ENCODE assay signal across 8 cellular contexts in the genomic region with DNA sequence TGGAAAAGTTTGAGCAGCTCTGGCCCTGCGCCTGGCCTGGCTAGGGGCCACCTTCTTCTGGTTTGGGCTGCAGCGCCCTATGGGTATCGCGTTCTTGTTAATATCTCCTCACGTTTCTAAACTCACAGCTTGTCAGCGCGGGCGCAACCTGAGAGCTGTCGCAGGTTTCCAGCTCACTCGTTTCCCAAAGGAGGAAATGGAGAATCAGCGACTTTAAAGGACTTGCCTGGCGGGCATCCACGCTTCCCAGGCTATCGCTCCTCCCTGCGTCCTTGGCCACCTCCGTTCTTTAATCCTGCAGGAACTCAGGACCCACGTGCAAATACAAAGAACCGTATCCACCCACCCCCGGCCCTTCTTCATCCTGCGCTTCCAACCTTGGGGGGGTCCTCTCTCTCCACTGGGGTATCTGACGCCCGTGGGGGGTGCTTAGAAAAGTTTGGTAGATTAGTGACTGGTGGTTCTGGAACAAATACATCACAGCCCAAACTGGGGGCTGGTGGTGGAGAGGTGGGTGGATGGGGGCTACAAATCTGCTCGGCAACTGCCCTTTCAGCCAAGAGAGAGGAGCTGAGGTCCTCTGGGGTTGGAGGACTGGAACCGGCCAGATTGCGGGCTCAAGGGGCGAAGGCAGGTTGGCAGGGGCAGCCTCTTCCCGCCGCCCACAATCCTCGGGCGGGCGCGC. TPM values are rescaled to one million over a fixed set of nuclear protein-coding genes. Genes with fewer than 3 reads are reported as not detected.
A peak's percentile ranks its signal among the peaks of the same experiment; 100 is the strongest.
DNase-seq lines count a peak whose midpoint lies in the region; ATAC-seq, FAIRE-seq and TF ChIP-seq lines count a peak whose summit lies in the region.

No MANE protein-coding gene starts in this region.

- no peaks in the 10 kb centered on the region for H3K9me3 ChIP-seq in HEK293 (ENCODE audit: control insufficient read depth, insufficient read depth, low read depth, low read length)
- H3K9me3 ChIP-seq in Peyer's patch = no peaks in the 10 kb centered on the region
- no peaks in the 10 kb centered on the region for H3K9me3 ChIP-seq in mammary epithelial cell (replicated peaks; ENCODE audit: insufficient read depth, low read length)
- H3K9me3 ChIP-seq in small intestine (ENCODE audit: control insufficient read depth, low read depth) = no peaks in the 10 kb centered on the region

- dilution Hi-C loops in mammary epithelial cell (cut with HindIII; ENCODE audit: low sequenced_read_pairs) = no loop called here

- intact Hi-C loops in mammary epithelial cell (cut with micrococcal nuclease) = loop anchor here (10.0 kb wide), 1 partner anchor 262 kb away; the partner anchor contains the start of gene GNAQ

- TF ChIP-seq CTCF in AG10803 (conservative IDR thresholded peaks at IDR 0.05; ENCODE audit: low read length) = no peak
- no peak for TF ChIP-seq CTCF in HEK293 (tag by site-specific recombination; IDR thresholded peaks at IDR 0.05)
- no peak for TF ChIP-seq CTCF in Peyer's patch (IDR thresholded peaks at IDR 0.05)
- TF ChIP-seq CTCF in mammary epithelial cell (conservative IDR thresholded peaks at IDR 0.05 in 1 of 2, IDR thresholded peaks at IDR 0.05 in 1 of 2; ENCODE audit: extremely low read depth in 1 of 2, insufficient read depth in 1 of 2, low read depth in 1 of 2, low read length in 2 of 2) = no peak

- in situ Hi-C loops in mammary epithelial cell (cut with MboI; ENCODE audit: low sequenced_read_pairs in 2 of 2) = loop anchor here in 1 of 2 donors (5.0 kb wide), 1 partner anchor 59 kb away; the partner anchor contains the start of gene CEP78

- H4K20me1 ChIP-seq in mammary epithelial cell (ENCODE audit: insufficient read depth, low read length) = no peaks in the 10 kb centered on the region

- DNase-seq in AG10803 (ENCODE audit: low read depth) (peak; percentile 57), Peyer's patch (peak in 2 of 3 donors; percentile 46 to 50), mammary epithelial cell (peak; percentile 15), inferior parietal cortex (ENCODE audit: extremely low spot score) (peak; percentile 43), small intestine (peak; percentile 29)

- peak overlapping the region; percentile 88 for H3K4me2 ChIP-seq in mammary epithelial cell (ENCODE audit: insufficient read depth, low read depth, low read length)

- H3K27me3 ChIP-seq in Peyer's patch = no peaks in the 10 kb centered on the region
- no peaks in the 10 kb centered on the region for H3K27me3 ChIP-seq in mammary epithelial cell (ENCODE audit: insufficient read depth, low read length)
- H3K27me3 ChIP-seq in small intestine (ENCODE audit: control insufficient read depth in 2 of 2, insufficient read depth in 2 of 2, low read length in 2 of 2) = peaks cover 0 to 3% of the 10 kb centered on the region in 2 donors

- WGBS in mammary epithelial cell (ENCODE audit: low coverage, missing lambda C conversion rate) = 3% methylated on average over 22 of the region's 32 CpGs
- 4 to 5% (median 4%) methylated on average over 32 of the region's 32 CpGs for WGBS in small intestine, 3 donors

- CTCF ChIA-PET in HEK293 (lab: Yijun Ruan, JAX) (interaction anchor here (0.6 to 2.2 kb wide), 7 partner anchors 8 to 62 kb away, joined by 3 to 6 read pairs (median 3); no protein-coding TSS in a partner anchor), mammary epithelial cell (lab: Charles Lee; ENCODE audit: low non-redundant PET) (interaction anchor here (0.7 to 1.3 kb wide), 3 partner anchors 38 to 727 kb away, joined by 4 read pairs; no protein-coding TSS in a partner anchor)

- H3K9ac ChIP-seq in mammary epithelial cell (ENCODE audit: insufficient read depth, low read length) = peak overlapping the region; percentile 72

- H3K36me3 ChIP-seq in HEK293 (ENCODE audit: control insufficient read depth in 2 of 2, insufficient read depth in 1 of 2, low read length in 2 of 2) = peaks cover 5 to 13% of the 10 kb centered on the region in 2 experiments
- H3K36me3 ChIP-seq in Peyer's patch = no peaks in the 10 kb centered on the region
- H3K36me3 ChIP-seq in mammary epithelial cell (ENCODE audit: insufficient read depth, low read length) = peaks cover under 1% of the 10 kb centered on the region
- no peaks in the 10 kb centered on the region for H3K36me3 ChIP-seq in small intestine (ENCODE audit: control insufficient read depth in 2 of 2, insufficient read depth in 2 of 2, low read length in 2 of 2)

- no peak for FAIRE-seq in small intestine (lab: Jason Lieb, UNC)

- H3K4me3 ChIP-seq in AG10803 (ENCODE audit: low read length) (peak overlapping the region; percentile 71), HEK293 (ENCODE audit: low read depth, low read length) (peak overlapping the region; percentile 64), Peyer's patch (peak overlapping the region; percentile 48 to 60 (median 53)), mammary epithelial cell (replicated peaks in 1 of 3; ENCODE audit: insufficient read depth in 1 of 3, low read depth in 2 of 3, low read length in 3 of 3) (peak overlapping the region; percentile 46 to 96 (median 75)), small intestine (ENCODE audit: low read depth in 1 of 2, low read length in 2 of 2) (peak overlapping the region; percentile 37 to 59)

- TF ChIP-seq POLR2A in Peyer's patch (IDR thresholded peaks at IDR 0.05) = no peak

- H3K27ac ChIP-seq in HEK293 (ENCODE audit: extremely low read depth, low read depth, low read length) = peak overlapping the region; percentile 80
- H3K27ac ChIP-seq in Peyer's patch = peak overlapping the region in 2 of 4 donors; percentile 23 to 40
- H3K27ac ChIP-seq in mammary epithelial cell (ENCODE audit: insufficient read depth, low read depth, low read length) = peak overlapping the region; percentile 84
- peak overlapping the region in 1 of 2 donors; percentile 77 for H3K27ac ChIP-seq in small intestine (ENCODE audit: low read depth in 1 of 2, low read length in 1 of 2)

- TSS peak; percentile 76 for BruUV-seq in mammary epithelial cell (replicated peaks; lab: Mats Ljungman, UMichigan)

- peaks cover 27% of the 10 kb centered on the region for H3K79me2 ChIP-seq in mammary epithelial cell (ENCODE audit: insufficient read depth, low read length)

- no peak for ATAC-seq in HG03139 (IDR thresholded peaks at IDR 0.05; ENCODE audit: unreplicated experiment)
- no peak for ATAC-seq in HG02870 (IDR thresholded peaks at IDR 0.05; ENCODE audit: unreplicated experiment)

- H3K4me1 ChIP-seq in HEK293 (ENCODE audit: control insufficient read depth, insufficient read depth, low read length) = 0 out of 2 replicates have a peak, but pooled peaks cover 6% of the 10 kb centered on the region
- peaks cover 0 to 22% (median 7%) of the 10 kb centered on the region in 4 donors for H3K4me1 ChIP-seq in Peyer's patch
- peaks cover 17% of the 10 kb centered on the region for H3K4me1 ChIP-seq in mammary epithelial cell (ENCODE audit: insufficient read depth, low read length)
- H3K4me1 ChIP-seq in small intestine (ENCODE audit: control insufficient read depth in 2 of 2, insufficient read depth in 1 of 2, low read depth in 1 of 2, low read length in 1 of 2) = peaks cover 0 to 3% of the 10 kb centered on the region in 2 donors

- H2AFZ ChIP-seq in mammary epithelial cell (ENCODE audit: low read depth, low read length) = peak overlapping the region; percentile 96

- POLR2A ChIA-PET in HEK293 (lab: Yijun Ruan, JAX) = interaction anchor here (0.6 to 3.3 kb wide), 30 partner anchors 8 to 143 kb away, joined by 3 to 70 read pairs (median 4); partner anchors contain the start of gene CEP78

TF ChIP-seq in HEK293, 187 proteins besides CTCF, POLR2A, EP300 and RAD21 (continues in another document):
- TF ChIP-seq PBX3 (CRISPR knock-in tag; IDR thresholded peaks at IDR 0.05) = no peak
- no peak for TF ChIP-seq ZNF654 (tag by site-specific recombination; IDR thresholded peaks at IDR 0.05; ENCODE audit: low read depth)
- TF ChIP-seq EGR2 (tag by site-specific recombination; IDR thresholded peaks at IDR 0.05; ENCODE audit: low read depth) = peak; percentile 73
- TF ChIP-seq ATF2 (tag by site-specific recombination; IDR thresholded peaks at IDR 0.05; ENCODE audit: low read depth) = no peak
- no peak for TF ChIP-seq ZNF701 (tag by site-specific recombination; IDR thresholded peaks at IDR 0.05)
- peak; percentile 67; the same call in 1 of the 2 replicates for TF ChIP-seq ZNF76 (tag by site-specific recombination; IDR thresholded peaks at IDR 0.05; ENCODE audit: borderline replicate concordance, low read depth)
- TF ChIP-seq ZNF660 (tag by site-specific recombination; IDR thresholded peaks at IDR 0.05) = no peak
- TF ChIP-seq ZNF585B (tag by site-specific recombination; IDR thresholded peaks at IDR 0.05) = no peak
- no peak for TF ChIP-seq ZNF792 (tag by site-specific recombination; IDR thresholded peaks at IDR 0.05)
- TF ChIP-seq ZNF174 (tag by site-specific recombination; IDR thresholded peaks at IDR 0.05) = no peak
- no peak for TF ChIP-seq ZNF114 (tag by site-specific recombination; IDR thresholded peaks at IDR 0.05)
- TF ChIP-seq ZXDB (tag by site-specific recombination; IDR thresholded peaks at IDR 0.05) = peak; percentile 79
- TF ChIP-seq ZNF629 (tag by site-specific recombination; IDR thresholded peaks at IDR 0.05) = no peak
- TF ChIP-seq ZNF626 (tag by site-specific recombination; IDR thresholded peaks at IDR 0.05) = no peak
- no peak for TF ChIP-seq ZNF785 (tag by site-specific recombination; IDR thresholded peaks at IDR 0.05)

RNA-seq across cellular contexts. Expression of gene PSAT1, which starts 0.6 kb away (rescaled TPM):
- total RNA-seq in Peyer's patch (1 to 10 TPM; 1.0 to 2.4 (median 1.7) TPM), mammary epithelial cell (100 to 1,000 TPM; 220 to 369 TPM)
- polyA plus RNA-seq in mammary epithelial cell (126 TPM), small intestine (100 to 1,000 TPM in 1 of 3 donors, 1 to 10 TPM in 2; 1.8 to 101 (median 3.0) TPM)
- polyA minus RNA-seq in mammary epithelial cell = 107 TPM

Comparison
In these comparisons a context has a peak if more than half of its experiments do, and no peak if none do; other contexts are left out.
1. RNA of gene PSAT1, which starts 0.6 kb away (total RNA-seq): 220 to 369 TPM in mammary epithelial cell; 1.0 to 2.4 TPM in Peyer's patch; every median in the first group is over 10 times any median in the second.
2. Peak in every context shown above with its lines, with median percentiles within 50 percentile points of each other: DNase-seq and H3K4me3 ChIP-seq.